In the genomic region with DNA sequence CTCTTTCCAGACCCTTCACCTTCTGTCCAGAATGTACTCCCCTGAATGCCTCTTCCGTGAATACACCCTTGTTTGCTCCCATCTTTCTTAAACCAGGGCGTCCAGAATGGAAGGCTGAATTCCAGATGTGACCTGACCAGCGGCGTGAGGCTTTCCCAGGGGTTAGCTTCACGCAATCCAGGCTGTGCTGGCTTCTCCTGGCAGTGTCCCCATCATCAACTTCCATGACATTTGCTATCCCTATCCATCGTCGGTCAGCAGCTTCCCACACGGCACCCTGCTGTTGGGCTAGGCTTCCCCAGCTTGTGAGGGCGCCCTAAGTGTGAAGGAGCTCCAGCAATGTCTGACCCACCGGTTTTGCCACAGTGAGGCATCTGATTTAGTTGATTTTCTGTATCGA, we compare ENCODE assay signal across 18 cellular contexts.
DNase-seq lines count a peak whose midpoint lies in the region; ATAC-seq, FAIRE-seq and TF ChIP-seq lines count a peak whose summit lies in the region.
"Had no signal": no experiment of that assay in that cellular context is flagged by ENCODE, and none has a peak within 500 bp of the region (broad histone marks: within the 10 kb centered on the region; RNA-seq: fewer than 3 reads in every experiment).

No MANE protein-coding gene starts in this region.

- H3K9me3 ChIP-seq in breast epithelium (no peaks in the 10 kb centered on the region), T-helper 17 cell (ENCODE audit: control insufficient read depth, low read length, poor library complexity, severe bottlenecking) (no peaks in the 10 kb centered on the region), kidney (ENCODE audit: control insufficient read depth in 1 of 2, low read length in 2 of 2) (no peaks in the 10 kb centered on the region)

- FAIRE-seq in kidney (lab: Jason Lieb, UNC) = no peak

- peaks cover 38% of the 10 kb centered on the region for H3K4me1 Mint-ChIP-seq in MCF 10A (ENCODE audit: insufficient read depth, unreplicated experiment)
- peaks cover 10% of the 10 kb centered on the region for H3K4me1 Mint-ChIP-seq in T-helper 17 cell
- H3K4me1 Mint-ChIP-seq in chondrocyte (ENCODE audit: low read depth) = peaks cover 63% of the 10 kb centered on the region
- H3K4me1 Mint-ChIP-seq in stimulated activated naive CD8-positive, alpha-beta T cell treated with anti-CD3 and anti-CD28 coated beads, Interleukin-15, amount 100 ng/mL, for 72 hours = peaks cover 20% of the 10 kb centered on the region

- intact Hi-C loops in MCF 10A (cut with micrococcal nuclease) = no loop called here
- intact Hi-C loops in breast epithelium (cut with DNase I; ENCODE audit: low total_unique reads) = no loop called here
- intact Hi-C loops in kidney (cut with DNase I) = no loop called here

- no peak overlapping the region for H3K9ac ChIP-seq in kidney (ENCODE audit: low read length in 2 of 2)

- H3K4me3 Mint-ChIP-seq in MCF 10A (ENCODE audit: unreplicated experiment) (no peak overlapping the region), T-helper 17 cell (no peak overlapping the region), chondrocyte (ENCODE audit: unreplicated experiment) (no peak overlapping the region)
- no peak overlapping the region for H3K4me3 Mint-ChIP-seq in stimulated activated naive CD8-positive, alpha-beta T cell treated with anti-CD3 and anti-CD28 coated beads, Interleukin-15, amount 100 ng/mL, for 72 hours

- no peak for TF ChIP-seq POLR2A in breast epithelium (IDR thresholded peaks at IDR 0.05)

- CTCF ChIA-PET in MCF 10A (lab: Yijun Ruan, JAX) = interaction anchor here (0.6 kb wide), 1 partner anchor 12 kb away, joined by 3 read pairs; no protein-coding TSS in a partner anchor

- H3K9me3 Mint-ChIP-seq in MCF 10A (ENCODE audit: unreplicated experiment) (no peaks in the 10 kb centered on the region), chondrocyte (ENCODE audit: low read depth) (peaks cover 3% of the 10 kb centered on the region)
- H3K9me3 Mint-ChIP-seq in stimulated activated naive CD8-positive, alpha-beta T cell treated with anti-CD3 and anti-CD28 coated beads, Interleukin-15, amount 100 ng/mL, for 72 hours = peaks cover 6 to 13% of the 10 kb centered on the region in 2 donors

- no peaks in the 10 kb centered on the region for H3K36me3 Mint-ChIP-seq in MCF 10A (ENCODE audit: insufficient read depth, unreplicated experiment)
- H3K36me3 Mint-ChIP-seq in T-helper 17 cell (ENCODE audit: low read depth) = no peaks in the 10 kb centered on the region
- peaks cover under 1% of the 10 kb centered on the region for H3K36me3 Mint-ChIP-seq in chondrocyte (ENCODE audit: low read depth)

- H3K4me1 ChIP-seq in breast epithelium (no peaks in the 10 kb centered on the region), kidney (ENCODE audit: control insufficient read depth in 1 of 2, insufficient read depth in 1 of 2, low read depth in 1 of 2, low read length in 2 of 2) (no peaks in the 10 kb centered on the region)
- H3K4me1 ChIP-seq: Caco-2 had no signal

- H3K27ac ChIP-seq in breast epithelium = no peak overlapping the region
- no peak overlapping the region for H3K27ac ChIP-seq in substantia nigra (ENCODE audit: low read depth, low read length, poor library complexity, severe bottlenecking)
- no peak overlapping the region for H3K27ac ChIP-seq in kidney (ENCODE audit: low read depth in 2 of 2, low read length in 2 of 2)

- H3K4me3 ChIP-seq in breast epithelium = no peak overlapping the region
- no peak overlapping the region for H3K4me3 ChIP-seq in kidney (ENCODE audit: low read length in 2 of 2)

- H3K27me3 Mint-ChIP-seq in MCF 10A (ENCODE audit: insufficient read depth, unreplicated experiment) (no peaks in the 10 kb centered on the region), T-helper 17 cell (peaks cover 17% of the 10 kb centered on the region), chondrocyte (ENCODE audit: low read depth) (peaks cover under 1% of the 10 kb centered on the region)
- H3K27me3 Mint-ChIP-seq in stimulated activated naive CD8-positive, alpha-beta T cell treated with anti-CD3 and anti-CD28 coated beads, Interleukin-15, amount 100 ng/mL, for 72 hours = no peaks in the 10 kb centered on the region

- no TSS peak for BruUV-seq in MCF 10A (replicated peaks; lab: Mats Ljungman, UMichigan)

- no peaks in the 10 kb centered on the region for H3K27me3 ChIP-seq in breast epithelium

- H3K36me3 ChIP-seq in breast epithelium (no peaks in the 10 kb centered on the region), kidney (ENCODE audit: control insufficient read depth in 1 of 2, insufficient read depth in 2 of 2, low read length in 2 of 2) (no peaks in the 10 kb centered on the region)

- no peak for TF ChIP-seq CTCF in MCF 10A (IDR thresholded peaks at IDR 0.05; ENCODE audit: unreplicated experiment)
- TF ChIP-seq CTCF in breast epithelium (IDR thresholded peaks at IDR 0.05) = no peak
- no peak for TF ChIP-seq CTCF in chondrocyte (IDR thresholded peaks at IDR 0.05)
- TF ChIP-seq CTCF in kidney (IDR thresholded peaks at IDR 0.05; ENCODE audit: borderline replicate concordance, extremely low read depth, insufficient read depth) = no peak

- ATAC-seq in T-helper 17 cell = no peak
- ATAC-seq in stimulated activated naive CD8-positive, alpha-beta T cell treated with anti-CD3 and anti-CD28 coated beads, Interleukin-15, amount 100 ng/mL, for 72 hours = no peak
- ATAC-seq: Panc1 had no signal

- DNase-seq in MCF 10A (ENCODE audit: unreplicated experiment) (no peak), breast epithelium (ENCODE audit: low spot score in 2 of 2) (no peak), T-helper 17 cell (no peak), chondrocyte (ENCODE audit: low spot score) (peak; percentile 40), substantia nigra (lab: John Stamatoyannopoulos, UW) (no peak), activated T-cell treated with anti-CD3 and anti-CD28 coated beads for 4 hours (no peak), kidney (no peak)
- DNase-seq in stimulated activated naive CD8-positive, alpha-beta T cell treated with anti-CD3 and anti-CD28 coated beads, Interleukin-15, amount 100 ng/mL, for 72 hours = peak in 1 of 2 donors; percentile 4
- DNase-seq: ACHN, AML-193, EL, KBM-7, NCI-H1092, NCI-H510A treated with DMSO at 0.1 percent for 48 hours, NCI-H82, SHP77 had no signal

- H3K27ac Mint-ChIP-seq in MCF 10A (ENCODE audit: low read depth, unreplicated experiment) (peak overlapping the region; percentile 24), T-helper 17 cell (peak overlapping the region; percentile 62), chondrocyte (ENCODE audit: unreplicated experiment) (no peak overlapping the region)
- peak overlapping the region; percentile 10 to 85 for H3K27ac Mint-ChIP-seq in stimulated activated naive CD8-positive, alpha-beta T cell treated with anti-CD3 and anti-CD28 coated beads, Interleukin-15, amount 100 ng/mL, for 72 hours

- POLR2A ChIA-PET in MCF 10A (lab: Yijun Ruan, JAX) = interaction anchor here (1.2 kb wide), 1 partner anchor 17 kb away, joined by 4 read pairs; no protein-coding TSS in a partner anchor
